ENCODE assay signal across 22 cellular contexts in genomic region chr6:167761794-167762258, GRCh38.
A peak's percentile ranks its signal among the peaks of the same experiment; 100 is the strongest.
DNase-seq lines count a peak whose midpoint lies in the region; ATAC-seq and TF ChIP-seq lines count a peak whose summit lies in the region.
"Had no signal": no experiment of that assay in that cellular context is flagged by ENCODE, and none has a peak within 500 bp of the region (broad histone marks: within the 10 kb centered on the region; RNA-seq: fewer than 3 reads in every experiment).

No MANE protein-coding gene starts in this region.

- TF ChIP-seq POLR2A in prostate gland (IDR thresholded peaks at IDR 0.05), result no peak

- H3K27me3 Mint-ChIP-seq in endodermal cell (ENCODE audit: insufficient read depth), result no peaks in the 10 kb centered on the region

- no peak for ATAC-seq in GM19395 (IDR thresholded peaks at IDR 0.05; ENCODE audit: unreplicated experiment)

- H3K4me1 ChIP-seq in endodermal cell (ENCODE audit: control insufficient read depth, insufficient read depth, low read length) (peaks cover 2% of the 10 kb centered on the region), prostate gland (replicated peaks) (peaks cover 14% of the 10 kb centered on the region)

- TF ChIP-seq CTCF in endodermal cell (conservative IDR thresholded peaks at IDR 0.05) (no peak), prostate gland (IDR thresholded peaks at IDR 0.05) (no peak)

- no peaks in the 10 kb centered on the region for H3K27me3 ChIP-seq in endodermal cell (ENCODE audit: control insufficient read depth, insufficient read depth, low read length, poor library complexity, severe bottlenecking)
- no peaks in the 10 kb centered on the region for H3K27me3 ChIP-seq in prostate gland (replicated peaks; ENCODE audit: insufficient read depth)
- H3K27me3 ChIP-seq: esophagus muscularis mucosa, upper lobe of left lung had no signal

- no peak overlapping the region for H3K27ac ChIP-seq in endodermal cell (ENCODE audit: low read depth, low read length)
- H3K27ac ChIP-seq in prostate gland, result peak overlapping the region; percentile 40 to 53
- H3K27ac ChIP-seq: esophagus muscularis mucosa had no signal

- DNase-seq in DMS53 (lab: John Stamatoyannopoulos, UW) (peak; percentile 41), DMS53 treated with DMSO at 0.1 percent for 48 hours (lab: John Stamatoyannopoulos, UW; ENCODE audit: unreplicated experiment) (no peak), NCI-H1105 treated with DMSO at 0.1 percent for 48 hours (lab: John Stamatoyannopoulos, UW) (peak; percentile 57), endodermal cell (peak; percentile 23), prostate gland (ENCODE audit: low spot score) (no peak), dermis blood vessel endothelial cell (no peak)
- DNase-seq in stimulated activated CD4-positive, alpha-beta T cell treated with anti-CD3 and anti-CD28 coated beads, Interleukin-2, amount 100 ng/mL, for 48 hours, result no peak
- DNase-seq: 8988T; activated CD4-positive, alpha-beta T cell treated with anti-CD3 and anti-CD28 coated beads for 1 hour; activated naive CD4-positive, alpha-beta T cell treated with anti-CD3 and anti-CD28 coated beads for 36 hours; activated T-cell treated with anti-CD3 and anti-CD28 coated beads, Interleukin-2, amount 50 U/mL, for 24 hours; AML-193; effector CD4-positive, alpha-beta T cell; H7; Karpas-422; NCI-H446; stimulated activated CD4-positive, alpha-beta T cell treated with anti-CD3 and anti-CD28 coated beads, Interleukin-2, amount 100 ng/mL, for 24 hours; stimulated activated naive CD4-positive, alpha-beta T cell treated with Interleukin-2 at 50 U/mL for 16 hours had no signal

- no peaks in the 10 kb centered on the region for H3K36me3 ChIP-seq in endodermal cell (ENCODE audit: control insufficient read depth, insufficient read depth, low read length)
- H3K36me3 ChIP-seq in prostate gland, result no peaks in the 10 kb centered on the region
- H3K36me3 ChIP-seq: esophagus muscularis mucosa, upper lobe of left lung had no signal

- H3K27ac Mint-ChIP-seq in endodermal cell, result no peak overlapping the region
- H3K27ac Mint-ChIP-seq: activated naive CD4-positive, alpha-beta T cell treated with anti-CD3 and anti-CD28 coated beads for 36 hours; activated T-cell treated with anti-CD3 and anti-CD28 coated beads, Interleukin-2, amount 50 U/mL, for 24 hours had no signal

- WGBS in endodermal cell (ENCODE audit: insufficient coverage in 1 of 2, insufficient read length in 1 of 2), 2 experiments, result 89 to 96% methylated on average over 5 to 7 of the region's 7 CpGs
- WGBS in prostate gland, result 79% methylated on average over 7 of the region's 7 CpGs

- intact Hi-C loops in prostate gland (cut with DNase I), result no loop called here

- H3K36me3 Mint-ChIP-seq in endodermal cell (ENCODE audit: low read depth), result no peaks in the 10 kb centered on the region

- H3K4me3 ChIP-seq in endodermal cell (ENCODE audit: low read length) (no peak overlapping the region), prostate gland (no peak overlapping the region)
- H3K4me3 ChIP-seq: esophagus muscularis mucosa, upper lobe of left lung had no signal

- H3K9me3 Mint-ChIP-seq in endodermal cell, result no peaks in the 10 kb centered on the region
- H3K9me3 Mint-ChIP-seq: activated naive CD4-positive, alpha-beta T cell treated with anti-CD3 and anti-CD28 coated beads for 36 hours; activated T-cell treated with anti-CD3 and anti-CD28 coated beads, Interleukin-2, amount 50 U/mL, for 24 hours; nephron had no signal

- H3K9ac ChIP-seq in endodermal cell (ENCODE audit: extremely low read depth, low read length, poor library complexity, severe bottlenecking), result no peak overlapping the region

- H3K9me3 ChIP-seq in endodermal cell (ENCODE audit: control insufficient read depth, low read length) (no peaks in the 10 kb centered on the region), prostate gland (no peaks in the 10 kb centered on the region)
- H3K9me3 ChIP-seq: esophagus muscularis mucosa, upper lobe of left lung had no signal

- no peak overlapping the region for H3K4me3 Mint-ChIP-seq in endodermal cell
- H3K4me3 Mint-ChIP-seq: activated naive CD4-positive, alpha-beta T cell treated with anti-CD3 and anti-CD28 coated beads for 36 hours; activated T-cell treated with anti-CD3 and anti-CD28 coated beads, Interleukin-2, amount 50 U/mL, for 24 hours; nephron had no signal

- H3K4me1 Mint-ChIP-seq in endodermal cell, result peaks cover 8% of the 10 kb centered on the region

Comparison
In these comparisons a context has a peak if more than half of its experiments do, and no peak if none do; other contexts are left out.
1. DNase-seq: peak in DMS53 (single experiment), NCI-H1105 treated with DMSO at 0.1 percent for 48 hours (single experiment) and endodermal cell (single experiment); none in DMS53 treated with DMSO at 0.1 percent for 48 hours (single experiment), prostate gland (single experiment), stimulated activated CD4-positive, alpha-beta T cell treated with anti-CD3 and anti-CD28 coated beads, Interleukin-2, amount 100 ng/mL, for 48 hours (0 of 2) and dermis blood vessel endothelial cell (single experiment).